Comparison of ENCODE assay signal across 20 cellular contexts in the genomic region with DNA sequence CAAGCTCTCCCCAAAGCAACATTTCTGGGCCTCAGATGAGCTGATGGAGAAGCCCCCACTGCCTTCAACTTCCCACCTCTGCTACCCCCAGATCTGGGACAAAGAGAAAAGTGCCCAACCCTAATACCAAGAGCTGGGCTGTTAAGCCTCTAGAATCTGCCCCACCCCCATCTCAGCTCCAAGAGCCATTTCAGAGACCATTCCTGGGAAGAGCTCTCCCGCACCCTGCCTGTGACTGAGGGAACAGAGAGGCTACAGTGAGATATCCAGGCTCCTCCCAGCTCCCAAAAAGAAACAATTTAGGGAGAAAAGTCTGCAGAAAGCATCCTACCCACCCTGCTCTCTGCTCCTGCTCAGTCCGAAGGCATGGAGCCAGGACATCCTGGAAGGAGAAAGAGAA. TPM values are rescaled to one million over a fixed set of nuclear protein-coding genes. Genes with fewer than 3 reads are reported as not detected.
A peak's percentile ranks its signal among the peaks of the same experiment; 100 is the strongest.
DNase-seq lines count a peak whose midpoint lies in the region; ATAC-seq and TF ChIP-seq lines count a peak whose summit lies in the region.
"Had no signal": no experiment of that assay in that cellular context is flagged by ENCODE, and none has a peak within 500 bp of the region (broad histone marks: within the 10 kb centered on the region; RNA-seq: fewer than 3 reads in every experiment).

No MANE protein-coding gene starts in this region.

- H3K9me3 ChIP-seq in SJCRH30 (replicated peaks) = no peaks in the 10 kb centered on the region
- no peaks in the 10 kb centered on the region for H3K9me3 ChIP-seq in ascending aorta
- H3K9me3 ChIP-seq: esophagus squamous epithelium, left ventricle myocardium inferior, thoracic aorta had no signal

- H3K27ac ChIP-seq in SJCRH30 (peak overlapping the region; percentile 93; the same call in 1 of the 2 replicates), mesendoderm (ENCODE audit: low read depth, low read length) (no peak overlapping the region), ascending aorta (no peak overlapping the region)
- H3K27ac ChIP-seq: thoracic aorta had no signal

- H3K9ac ChIP-seq in mesendoderm (ENCODE audit: low read length) = no peak overlapping the region

- no peak overlapping the region for H4K8ac ChIP-seq in mesendoderm (ENCODE audit: low read depth, low read length)

- H3K36me3 ChIP-seq in SJCRH30 (no peaks in the 10 kb centered on the region), mesendoderm (ENCODE audit: control insufficient read depth, insufficient read depth, low read length) (no peaks in the 10 kb centered on the region), ascending aorta (no peaks in the 10 kb centered on the region)
- H3K36me3 ChIP-seq: esophagus squamous epithelium, left ventricle myocardium inferior, thoracic aorta had no signal

- no peak for DNase-seq in T-helper 1 cell
- DNase-seq in SJCRH30 = peak in 1 of 2 experiments; percentile 47
- peak; percentile 71 for DNase-seq in mesendoderm
- no peak for DNase-seq in ascending aorta (ENCODE audit: low spot score in 2 of 2)
- no peak for DNase-seq in germinal center (ENCODE audit: low spot score)
- DNase-seq: activated naive CD4-positive, alpha-beta T cell treated with anti-CD3 and anti-CD28 coated beads, Interleukin-2, amount 50 U/mL, for 16 hours; activated T-cell treated with anti-CD3 and anti-CD28 coated beads, Interleukin-2, amount 50 U/mL, for 48 hours; COR-L47; effector memory CD4-positive, alpha-beta T cell; esophagus squamous epithelium; left ventricle myocardium inferior; NCI-H146; NCI-H526 treated with DMSO at 0.1 percent for 48 hours; SHP77; stimulated activated CD4-positive, alpha-beta T cell treated with anti-CD3 and anti-CD28 coated beads, Interleukin-15, amount 100 ng/mL, for 24 hours had no signal

- peaks cover 3% of the 10 kb centered on the region for H3K36me3 Mint-ChIP-seq in T-helper 1 cell treated with Interleukin-12 subunit alpha and Interleukin-12 subunit beta and Interleukin-4 antibody, amounts not matched to agents 30 μg/mL and 1 μg/mL, for 36 hours (ENCODE audit: low read depth)

- no peak overlapping the region for H3K27ac Mint-ChIP-seq in T-helper 1 cell treated with Interleukin-12 subunit alpha and Interleukin-12 subunit beta and Interleukin-4 antibody, amounts not matched to agents 30 μg/mL and 1 μg/mL, for 36 hours
- H3K27ac Mint-ChIP-seq: T-helper 2 cell treated with Interferon-gamma antibody and Interleukin-4, amounts not matched to agents 5 μg/mL and 100 μg/mL, for 36 hours had no signal

- H3K4me3 ChIP-seq in SJCRH30 (no peak overlapping the region), mesendoderm (ENCODE audit: low read length) (no peak overlapping the region), ascending aorta (no peak overlapping the region)
- H3K4me3 ChIP-seq: esophagus squamous epithelium, left ventricle myocardium inferior, thoracic aorta had no signal

- H3K4ac ChIP-seq in mesendoderm (ENCODE audit: low read depth, low read length) = no peak overlapping the region

- H2BK15ac ChIP-seq in mesendoderm (replicated peaks; ENCODE audit: low read depth) = no peak overlapping the region

- no peak for TF ChIP-seq CTCF in ascending aorta (IDR thresholded peaks at IDR 0.05)

- H3K4me1 Mint-ChIP-seq in T-helper 1 cell treated with Interleukin-12 subunit alpha and Interleukin-12 subunit beta and Interleukin-4 antibody, amounts not matched to agents 30 μg/mL and 1 μg/mL, for 36 hours (ENCODE audit: low read depth) = peaks cover 14% of the 10 kb centered on the region

- ATAC-seq in GM21423 (IDR thresholded peaks at IDR 0.05; ENCODE audit: unreplicated experiment) = no peak

- H2BK5ac ChIP-seq in mesendoderm (ENCODE audit: low read length) = no peak overlapping the region

- intact Hi-C loops in ascending aorta (cut with DNase I) = no loop called here

- H2AK5ac ChIP-seq in mesendoderm (ENCODE audit: low read length) = no peak overlapping the region

- peak overlapping the region; percentile 14 for H3K4me3 Mint-ChIP-seq in T-helper 1 cell treated with Interleukin-12 subunit alpha and Interleukin-12 subunit beta and Interleukin-4 antibody, amounts not matched to agents 30 μg/mL and 1 μg/mL, for 36 hours
- H3K4me3 Mint-ChIP-seq: T-helper 2 cell treated with Interferon-gamma antibody and Interleukin-4, amounts not matched to agents 5 μg/mL and 100 μg/mL, for 36 hours had no signal

- no peak overlapping the region for H2BK120ac ChIP-seq in mesendoderm (ENCODE audit: low read depth, low read length)

- no peak overlapping the region for H3K56ac ChIP-seq in mesendoderm (ENCODE audit: low read length)

- H3K79me1 ChIP-seq in mesendoderm (ENCODE audit: low read length) = no peaks in the 10 kb centered on the region

- no CpG with 5 or more reads among the region's 2 CpGs for WGBS in mesendoderm (ENCODE audit: extremely low coverage, insufficient coverage, low lambda C conversion rate)

- H3K27me3 ChIP-seq in SJCRH30 (no peaks in the 10 kb centered on the region), mesendoderm (ENCODE audit: insufficient read depth, low read length, poor library complexity) (peaks cover 5% of the 10 kb centered on the region), ascending aorta (peaks cover 22% of the 10 kb centered on the region)

- H3K4me1 ChIP-seq in SJCRH30 (peaks cover 27% of the 10 kb centered on the region), mesendoderm (ENCODE audit: control insufficient read depth, low read depth, low read length) (no peaks in the 10 kb centered on the region), ascending aorta (peaks cover 3 to 8% of the 10 kb centered on the region in 2 donors)

- no peak overlapping the region for H3K18ac ChIP-seq in mesendoderm (ENCODE audit: low read length)

- H3K9me3 Mint-ChIP-seq in T-helper 1 cell treated with Interleukin-12 subunit alpha and Interleukin-12 subunit beta and Interleukin-4 antibody, amounts not matched to agents 30 μg/mL and 1 μg/mL, for 36 hours = no peaks in the 10 kb centered on the region
- H3K9me3 Mint-ChIP-seq: T-helper 2 cell treated with Interferon-gamma antibody and Interleukin-4, amounts not matched to agents 5 μg/mL and 100 μg/mL, for 36 hours had no signal

- no peak overlapping the region for H4K5ac ChIP-seq in mesendoderm (ENCODE audit: low read length)

- H3K23ac ChIP-seq in mesendoderm (ENCODE audit: low read length) = no peak overlapping the region

- H3K27me3 Mint-ChIP-seq in T-helper 1 cell treated with Interleukin-12 subunit alpha and Interleukin-12 subunit beta and Interleukin-4 antibody, amounts not matched to agents 30 μg/mL and 1 μg/mL, for 36 hours (ENCODE audit: low read depth) = peaks cover 86% of the 10 kb centered on the region

- H3K4me2 ChIP-seq in mesendoderm (ENCODE audit: low read length) = no peak overlapping the region

- H3K79me2 ChIP-seq in mesendoderm (ENCODE audit: control insufficient read depth, insufficient read depth, low read length) = no peaks in the 10 kb centered on the region

RNA-seq across cellular contexts. Expression of a gene that starts 2.5 kb away (rescaled TPM):
- total RNA-seq in SJCRH30 (2014; rRNA removed; shearing (Covaris generic)) = 15.9 and 19.3 TPM in 2 replicates
- 0.93 TPM for polyA plus RNA-seq in mesendoderm (2013, experiment 1 of 2)
- polyA plus RNA-seq in mesendoderm (2013, experiment 2 of 2) = 0.73 TPM
- not detected for total RNA-seq in ascending aorta

RNA-seq across cellular contexts. Expression of a gene that starts 10.2 kb away (rescaled TPM):
- total RNA-seq in SJCRH30 (2014; rRNA removed; shearing (Covaris generic)) = 0.05 and 0.20 TPM in 2 replicates
- 2.6 TPM for polyA plus RNA-seq in mesendoderm (2013, experiment 1 of 2)
- polyA plus RNA-seq in mesendoderm (2013, experiment 2 of 2) = 2.6 TPM
- total RNA-seq in ascending aorta = 185 TPM
- total RNA-seq: chondrocyte had no signal

RNA-seq across cellular contexts. Expression of a gene that starts 43.6 kb away (rescaled TPM):
- 0.08 TPM in 1 of 2 replicates, not detected in the other for total RNA-seq in SJCRH30 (2014; rRNA removed; shearing (Covaris generic))
- 1.1 TPM for polyA plus RNA-seq in mesendoderm (2013, experiment 1 of 2)
- 0.53 TPM for polyA plus RNA-seq in mesendoderm (2013, experiment 2 of 2)
- not detected for total RNA-seq in ascending aorta
- total RNA-seq: left ventricle myocardium inferior had no signal

RNA-seq across cellular contexts. Expression of a gene that starts 47.6 kb away (rescaled TPM):
- total RNA-seq in SJCRH30 (2014; rRNA removed; shearing (Covaris generic)) = 20.8 and 22.3 TPM in 2 replicates
- polyA plus RNA-seq in mesendoderm (2013, experiment 1 of 2) = 7.0 TPM
- 6.8 TPM for polyA plus RNA-seq in mesendoderm (2013, experiment 2 of 2)
- total RNA-seq in ascending aorta = 50.8 TPM

Comparison
In these comparisons a context has a peak if more than half of its experiments do, and no peak if none do; other contexts are left out.
1. RNA of a gene that starts 2.5 kb away (total RNA-seq): 15.9 to 19.3 TPM in SJCRH30; not detected in ascending aorta (single experiment); every median in the first group is over 10 times any median in the second.
2. RNA of a gene that starts 10.2 kb away (total RNA-seq): 185 TPM in ascending aorta (single experiment); 0.05 to 0.20 TPM in SJCRH30; every median in the first group is over 100 times any median in the second.